Comparison of ENCODE assay signal across 15 cellular contexts in the genomic region with DNA sequence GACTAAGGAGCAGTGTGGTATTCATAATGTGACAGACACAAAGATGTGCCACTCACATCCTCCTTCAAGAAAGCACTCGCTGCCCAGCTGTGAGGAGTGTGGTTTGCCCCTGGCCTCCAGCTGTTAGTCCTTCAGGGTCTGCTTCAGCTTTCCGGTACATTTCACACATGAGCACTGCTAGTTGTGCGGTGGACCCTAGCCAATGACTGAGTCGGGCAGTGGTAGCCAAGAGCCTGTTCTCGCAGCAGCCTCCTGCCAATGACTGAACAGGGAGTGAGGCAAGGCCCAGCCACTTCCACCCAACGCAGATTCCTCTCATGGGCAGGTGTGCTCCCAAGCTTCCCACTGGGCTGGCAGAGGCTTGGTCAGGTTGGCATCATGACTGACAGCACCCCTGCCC.
DNase-seq lines count a peak whose midpoint lies in the region; ATAC-seq and TF ChIP-seq lines count a peak whose summit lies in the region.
"Had no signal": no experiment of that assay in that cellular context is flagged by ENCODE, and none has a peak within 500 bp of the region (broad histone marks: within the 10 kb centered on the region; RNA-seq: fewer than 3 reads in every experiment).

No MANE protein-coding gene starts in this region.

- ATAC-seq in heart left ventricle (peak in 3 of 4 donors; percentile 37 to 66 (median 57)), GM21529 (IDR thresholded peaks at IDR 0.05; ENCODE audit: unreplicated experiment) (no peak), GM18867 (IDR thresholded peaks at IDR 0.05; ENCODE audit: unreplicated experiment) (no peak), GM18858 (IDR thresholded peaks at IDR 0.05; ENCODE audit: unreplicated experiment) (no peak)
- ATAC-seq: activated CD8-positive, alpha-beta T cell treated with anti-CD3 and anti-CD28 coated beads for 36 hours; PC-3 had no signal

- H3K9me3 ChIP-seq in heart left ventricle, result no peaks in the 10 kb centered on the region
- H3K9me3 ChIP-seq: ovary had no signal

- H3K27ac ChIP-seq in heart left ventricle, result no peak overlapping the region
- H3K27ac ChIP-seq: GM23248, ovary, VCaP had no signal

- H3K4me3 ChIP-seq in heart left ventricle (no peak overlapping the region), skeletal muscle cell (ENCODE audit: low read depth, low read length) (no peak overlapping the region)
- H3K4me3 ChIP-seq: GM23248, ovary had no signal

- no peaks in the 10 kb centered on the region for H3K36me3 ChIP-seq in heart left ventricle
- H3K36me3 ChIP-seq: ovary had no signal

- no peak for TF ChIP-seq CTCF in heart left ventricle (IDR thresholded peaks at IDR 0.05)

- TF ChIP-seq POLR2A in heart left ventricle (IDR thresholded peaks at IDR 0.05), result no peak

- DNase-seq in DMS53 (lab: John Stamatoyannopoulos, UW) (peak; percentile 28), DMS53 treated with DMSO at 0.1 percent for 48 hours (lab: John Stamatoyannopoulos, UW; ENCODE audit: unreplicated experiment) (no peak), NCI-H510A (lab: John Stamatoyannopoulos, UW) (peak; percentile 53), heart left ventricle (peak; percentile 9 to 67 (median 28)), skeletal muscle cell (ENCODE audit: low read depth) (peak; percentile 12)
- DNase-seq: 8988T; activated CD8-positive, alpha-beta T cell treated with anti-CD3 and anti-CD28 coated beads for 36 hours; GM23248; ovary; PC-3; SW 1271 had no signal

- intact Hi-C loops in heart left ventricle (cut with DNase I), result no loop called here

- H3K27me3 ChIP-seq in heart left ventricle, result no peaks in the 10 kb centered on the region
- H3K27me3 ChIP-seq: ovary had no signal

- WGBS in heart left ventricle, 4 donors, result 60 to 96% (median 78%) methylated on average over 4 to 6 of the region's 6 CpGs

- H3K4me1 ChIP-seq in heart left ventricle, result no peaks in the 10 kb centered on the region

Comparison
In these comparisons a context has a peak if more than half of its experiments do, and no peak if none do; other contexts are left out.
1. ATAC-seq: peak in heart left ventricle (3 of 4); none in GM21529 (single experiment), GM18867 (single experiment) and GM18858 (single experiment).